24 cellular contexts compared by ENCODE assay signal in the genomic region with DNA sequence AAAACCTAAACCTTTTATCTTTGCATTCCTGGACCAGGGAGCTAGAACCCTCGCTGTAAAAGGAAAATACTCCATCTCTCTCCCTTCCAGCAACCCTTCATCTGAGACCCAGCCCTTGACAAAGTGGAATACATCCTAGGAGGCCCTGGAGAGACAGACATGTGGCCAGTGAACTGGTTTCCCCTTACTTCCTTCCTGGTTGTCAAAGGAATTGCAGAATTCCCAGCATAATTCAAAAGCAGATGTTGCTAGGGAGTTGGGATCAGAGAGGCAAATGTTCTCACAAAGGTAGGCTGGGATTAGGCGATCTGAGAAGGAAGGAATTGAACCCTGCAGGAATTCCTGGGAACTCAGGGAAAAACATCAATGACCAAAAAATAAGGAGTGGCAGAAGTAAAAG.
DNase-seq lines count a peak whose midpoint lies in the region; ATAC-seq, FAIRE-seq and TF ChIP-seq lines count a peak whose summit lies in the region.
"Had no signal": no experiment of that assay in that cellular context is flagged by ENCODE, and none has a peak within 500 bp of the region (broad histone marks: within the 10 kb centered on the region; RNA-seq: fewer than 3 reads in every experiment).

No MANE protein-coding gene starts in this region.

- H3K27ac ChIP-seq in left ventricle myocardium inferior (replicated peaks) (peak overlapping the region; percentile 10), heart left ventricle (peak overlapping the region in 2 of 12 donors; percentile 26 to 36), endothelial cell of umbilical vein (ENCODE audit: insufficient read depth, low read depth, low read length) (no peak overlapping the region), PC-9 (no peak overlapping the region)
- H3K27ac ChIP-seq: A549, C4-2B had no signal

- BruUV-seq in endothelial cell of umbilical vein (replicated peaks; lab: Mats Ljungman, UMichigan) (no TSS peak), PC-9 (replicated peaks; lab: Mats Ljungman, UMichigan) (no TSS peak)

- 47 to 60% (median 54%) methylated on average over 2 of the region's 2 CpGs for WGBS in heart left ventricle, 4 donors

- DNase-seq in left ventricle myocardium inferior: no peak
- no peak for DNase-seq in heart left ventricle
- no peak for DNase-seq in bronchial epithelial cell (ENCODE audit: low read depth)
- DNase-seq in endothelial cell of umbilical vein (ENCODE audit: low read depth, low spot score): peak; percentile 29
- no peak for DNase-seq in PC-9
- no peak for DNase-seq in head of caudate nucleus
- DNase-seq in amygdala (lab: John Stamatoyannopoulos, UW): no peak
- DNase-seq: 8988T; ACHN; AML-193; Caco-2; CD4-positive, CD25-positive, alpha-beta regulatory T cell; CD8-positive, alpha-beta T cell; DMS153; DND-41; GOT3; HFFc6 had no signal

- H3K4me2 ChIP-seq in endothelial cell of umbilical vein (ENCODE audit: insufficient read depth, low read length): no peak overlapping the region
- H3K4me2 ChIP-seq in PC-9: no peak overlapping the region
- H3K4me2 ChIP-seq: A549 had no signal

- TF ChIP-seq CTCF in left ventricle myocardium inferior (IDR thresholded peaks at IDR 0.05; ENCODE audit: borderline replicate concordance) (no peak), heart left ventricle (IDR thresholded peaks at IDR 0.05) (no peak), bronchial epithelial cell (IDR thresholded peaks at IDR 0.05; ENCODE audit: insufficient read depth, low read length, severe bottlenecking) (no peak), endothelial cell of umbilical vein (IDR thresholded peaks at IDR 0.05; ENCODE audit: extremely low read depth in 1 of 2, insufficient read depth in 1 of 2, low read depth in 1 of 2, low read length in 2 of 2) (no peak), PC-9 (conservative IDR thresholded peaks at IDR 0.05) (no peak)

- H3K4me3 ChIP-seq in left ventricle myocardium inferior: no peak overlapping the region
- H3K4me3 ChIP-seq in heart left ventricle: no peak overlapping the region
- H3K4me3 ChIP-seq in bronchial epithelial cell (ENCODE audit: low read depth, low read length): no peak overlapping the region
- H3K4me3 ChIP-seq in endothelial cell of umbilical vein (replicated peaks in 1 of 3; ENCODE audit: insufficient read depth in 1 of 3, low read depth in 1 of 3, low read length in 3 of 3): no peak overlapping the region
- H3K4me3 ChIP-seq in PC-9: no peak overlapping the region
- H3K4me3 ChIP-seq: A549, GM12878, HAP-1 had no signal

- H3K9ac ChIP-seq in endothelial cell of umbilical vein (replicated peaks; ENCODE audit: extremely low read depth, insufficient read depth, low read length): no peak overlapping the region

- no peaks in the 10 kb centered on the region for H4K20me1 ChIP-seq in endothelial cell of umbilical vein (replicated peaks; ENCODE audit: control insufficient read depth, extremely low read depth, insufficient read depth, low read length)
- no peaks in the 10 kb centered on the region for H4K20me1 ChIP-seq in PC-9 (ENCODE audit: insufficient read depth)

- CTCF ChIA-PET in endothelial cell of umbilical vein (lab: Charles Lee): interaction anchor here (1.0 to 1.1 kb wide), 2 partner anchors 9 to 17 kb away, joined by 3 to 4 read pairs; no protein-coding TSS in a partner anchor
- CTCF ChIA-PET in PC-9 (lab: Charles Lee): no interaction called here

- peak; percentile 80 for FAIRE-seq in bronchial epithelial cell (lab: Jason Lieb, UNC)
- FAIRE-seq in endothelial cell of umbilical vein (lab: Jason Lieb, UNC): peak; percentile 58
- FAIRE-seq: A549, G401.6, GM12878, GM19239, H54 had no signal

- POLR2A ChIA-PET in endothelial cell of umbilical vein (lab: Charles Lee): no interaction called here
- POLR2A ChIA-PET in PC-9 (lab: Charles Lee; ENCODE audit: unreplicated experiment): no interaction called here

- intact Hi-C loops in left ventricle myocardium inferior (cut with micrococcal nuclease): no loop called here
- intact Hi-C loops in heart left ventricle (cut with DNase I): no loop called here
- intact Hi-C loops in endothelial cell of umbilical vein (cut with micrococcal nuclease): no loop called here
- intact Hi-C loops in PC-9 (cut with micrococcal nuclease; ENCODE audit: unreplicated experiment): no loop called here
- intact Hi-C loops in head of caudate nucleus (cut with DNase I): no loop called here

- H3K79me2 ChIP-seq in endothelial cell of umbilical vein (ENCODE audit: control insufficient read depth, insufficient read depth, low read length): peaks cover 53% of the 10 kb centered on the region
- no peaks in the 10 kb centered on the region for H3K79me2 ChIP-seq in PC-9 (ENCODE audit: low read depth)

- H3K36me3 ChIP-seq in left ventricle myocardium inferior (no peaks in the 10 kb centered on the region), heart left ventricle (no peaks in the 10 kb centered on the region), bronchial epithelial cell (ENCODE audit: control insufficient read depth, insufficient read depth, low read length) (no peaks in the 10 kb centered on the region), endothelial cell of umbilical vein (ENCODE audit: control insufficient read depth in 2 of 2, extremely low read depth in 1 of 2, insufficient read depth in 2 of 2, low read length in 2 of 2) (no peaks in the 10 kb centered on the region), PC-9 (ENCODE audit: low read depth) (no peaks in the 10 kb centered on the region)
- H3K36me3 ChIP-seq: HAP-1 had no signal

- H3K9me2 ChIP-seq in PC-9 (ENCODE audit: insufficient read depth): 0 out of 2 replicates have a peak, but pooled peaks cover 3% of the 10 kb centered on the region

- dilution Hi-C loops in endothelial cell of umbilical vein (cut with MboI; ENCODE audit: extremely low pct_ligation_motif_present, low sequenced_read_pairs): no loop called here

- H3K27me3 ChIP-seq in left ventricle myocardium inferior (ENCODE audit: low read depth) (no peaks in the 10 kb centered on the region), heart left ventricle (no peaks in the 10 kb centered on the region), bronchial epithelial cell (ENCODE audit: control insufficient read depth, insufficient read depth, low read length) (peaks cover 1% of the 10 kb centered on the region), endothelial cell of umbilical vein (ENCODE audit: control insufficient read depth in 2 of 2, insufficient read depth in 2 of 2, low read length in 2 of 2) (no peaks in the 10 kb centered on the region), PC-9 (ENCODE audit: insufficient read depth, low read depth) (no peaks in the 10 kb centered on the region)

- H3K9me3 ChIP-seq in left ventricle myocardium inferior (replicated peaks) (no peaks in the 10 kb centered on the region), heart left ventricle (no peaks in the 10 kb centered on the region), endothelial cell of umbilical vein (replicated peaks; ENCODE audit: control insufficient read depth, insufficient read depth, low read length) (no peaks in the 10 kb centered on the region), PC-9 (ENCODE audit: insufficient read depth, low read depth) (no peaks in the 10 kb centered on the region)
- H3K9me3 ChIP-seq: A549, Caco-2, HAP-1 had no signal

- ATAC-seq in heart left ventricle: no peak
- ATAC-seq: A549; CD8-positive, alpha-beta T cell; GM12878 had no signal

- TF ChIP-seq POLR2A in heart left ventricle (IDR thresholded peaks at IDR 0.05) (no peak), endothelial cell of umbilical vein (IDR thresholded peaks at IDR 0.05; ENCODE audit: low read depth, low read length) (no peak)

- H3K4me1 ChIP-seq in left ventricle myocardium inferior: peaks cover 46% of the 10 kb centered on the region
- H3K4me1 ChIP-seq in heart left ventricle: peaks cover 0 to 39% (median 9%) of the 10 kb centered on the region in 12 donors
- H3K4me1 ChIP-seq in endothelial cell of umbilical vein (ENCODE audit: control insufficient read depth, extremely low read depth, insufficient read depth, low read length): peaks cover 15% of the 10 kb centered on the region
- H3K4me1 ChIP-seq in PC-9 (replicated peaks; ENCODE audit: insufficient read depth): no peaks in the 10 kb centered on the region
- H3K4me1 ChIP-seq: A549, Caco-2 had no signal

- H2AFZ ChIP-seq in endothelial cell of umbilical vein (ENCODE audit: low read depth, low read length) (no peak overlapping the region), PC-9 (no peak overlapping the region)

- H3K9me1 ChIP-seq in endothelial cell of umbilical vein (replicated peaks; ENCODE audit: control insufficient read depth, extremely low read depth, insufficient read depth, low read length): no peaks in the 10 kb centered on the region

- H3F3A ChIP-seq in PC-9 (ENCODE audit: insufficient read depth, low read depth): no peaks in the 10 kb centered on the region

TF ChIP-seq in endothelial cell of umbilical vein, 7 proteins besides CTCF, POLR2A, EP300 and RAD21:
- TF ChIP-seq, protein P1, sequence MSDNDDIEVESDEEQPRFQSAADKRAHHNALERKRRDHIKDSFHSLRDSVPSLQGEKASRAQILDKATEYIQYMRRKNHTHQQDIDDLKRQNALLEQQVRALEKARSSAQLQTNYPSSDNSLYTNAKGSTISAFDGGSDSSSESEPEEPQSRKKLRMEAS (IDR thresholded peaks at IDR 0.05; ENCODE audit: insufficient read depth, insufficient read length): no peak
- no peak for TF ChIP-seq FOS (IDR thresholded peaks at IDR 0.05; ENCODE audit: borderline replicate concordance, insufficient read depth, low read length)
- TF ChIP-seq JUN (IDR thresholded peaks at IDR 0.05; ENCODE audit: borderline replicate concordance, insufficient read depth, insufficient read length, low read depth): no peak
- TF ChIP-seq GATA2 (IDR thresholded peaks at IDR 0.05; ENCODE audit: insufficient read depth, insufficient read length, low read depth, low read length): no peak
- TF ChIP-seq MYC (IDR thresholded peaks at IDR 0.05; ENCODE audit: low read depth, low read length): no peak
- no peak for TF ChIP-seq POLR2AphosphoS5 (IDR thresholded peaks at IDR 0.05; ENCODE audit: insufficient read depth, low read depth, low read length)
- no peak for TF ChIP-seq EZH2 (IDR thresholded peaks at IDR 0.05; ENCODE audit: borderline replicate concordance, low read depth, low read length, severe bottlenecking)
